8 cellular contexts compared by ENCODE assay signal in the genomic region with DNA sequence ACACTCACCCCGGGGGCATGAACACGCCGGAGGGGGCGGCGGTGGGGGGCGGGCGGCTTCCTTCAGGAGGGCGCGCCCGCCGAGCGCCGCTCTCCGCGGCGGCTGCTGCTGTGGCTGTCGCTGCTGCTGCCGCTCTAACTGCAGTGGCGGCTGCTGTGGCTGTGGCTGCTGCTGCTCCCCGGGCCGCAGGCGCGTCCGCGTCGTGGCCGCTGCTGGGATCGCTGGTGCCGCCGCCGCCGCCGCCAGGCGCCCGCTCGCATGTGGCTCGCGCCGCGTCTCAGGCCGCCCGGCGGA. TPM values are rescaled to one million over a fixed set of nuclear protein-coding genes. Genes with fewer than 3 reads are reported as not detected.
DNase-seq lines count a peak whose midpoint lies in the region; ATAC-seq and TF ChIP-seq lines count a peak whose summit lies in the region.

A gene with protein sequence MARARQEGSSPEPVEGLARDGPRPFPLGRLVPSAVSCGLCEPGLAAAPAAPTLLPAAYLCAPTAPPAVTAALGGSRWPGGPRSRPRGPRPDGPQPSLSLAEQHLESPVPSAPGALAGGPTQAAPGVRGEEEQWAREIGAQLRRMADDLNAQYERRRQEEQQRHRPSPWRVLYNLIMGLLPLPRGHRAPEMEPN (minus strand): TSS at position 279 of the 294 bp plus-strand sequence. CDS start 2,768 bp downstream, outside the sequence.

- H3K4me3 ChIP-seq in DOHH2 (ENCODE audit: low read length) (peak within 1 kb of the TSS; percentile 81), OCI-LY3 (ENCODE audit: low read length) (peak within 1 kb of the TSS; percentile 96), osteoblast (ENCODE audit: insufficient read depth, low read length) (peak within 1 kb of the TSS; percentile 88)

- H3K9me3 ChIP-seq in DOHH2 (ENCODE audit: control insufficient read depth, insufficient read depth, low read length), result no peaks in the 10 kb centered on the region
- H3K9me3 ChIP-seq in OCI-LY3 (ENCODE audit: insufficient read depth, low read length), result no peaks in the 10 kb centered on the region
- no peaks in the 10 kb centered on the region for H3K9me3 ChIP-seq in osteoblast (ENCODE audit: low read depth, low read length)

- H3K27ac ChIP-seq in DOHH2 (ENCODE audit: low read depth, low read length) (peak within 1 kb of the TSS; percentile 95), OCI-LY3 (ENCODE audit: low read length) (peak within 1 kb of the TSS; percentile 88), osteoblast (ENCODE audit: low read depth, low read length) (peak within 1 kb of the TSS; percentile 73)

- no peaks in the 10 kb centered on the region for H3K9me3 Mint-ChIP-seq in endothelial cell (ENCODE audit: unreplicated experiment)

- no peaks in the 10 kb centered on the region for H3K9me2 ChIP-seq in DOHH2 (replicated peaks; ENCODE audit: control insufficient read depth, low read length)

- peaks cover 7% of the 10 kb centered on the region for H3K27me3 ChIP-seq in DOHH2 (ENCODE audit: control insufficient read depth, low read length)
- 0 out of 2 replicates have a peak, but pooled peaks cover under 1% of the 10 kb centered on the region for H3K27me3 ChIP-seq in OCI-LY3 (ENCODE audit: low read depth, low read length)
- no peaks in the 10 kb centered on the region for H3K27me3 ChIP-seq in osteoblast (ENCODE audit: insufficient read depth, low read length)

- peak within 1 kb of the TSS; percentile 68 for H2AFZ ChIP-seq in OCI-LY3 (ENCODE audit: low read depth, low read length)
- peak within 1 kb of the TSS; percentile 33 for H2AFZ ChIP-seq in osteoblast (ENCODE audit: low read length)

- H3K4me2 ChIP-seq in DOHH2 (ENCODE audit: low read length) (peak within 1 kb of the TSS; percentile 99), OCI-LY3 (ENCODE audit: low read length) (peak within 1 kb of the TSS; percentile 94), osteoblast (ENCODE audit: insufficient read depth, low read length) (peak within 1 kb of the TSS; percentile 96)

- 0 out of 2 replicates have a peak, but pooled peaks cover 3% of the 10 kb centered on the region for H3K36me3 ChIP-seq in DOHH2 (ENCODE audit: control insufficient read depth, low read length)
- H3K36me3 ChIP-seq in OCI-LY3 (replicated peaks; ENCODE audit: low read depth, low read length), result no peaks in the 10 kb centered on the region
- H3K36me3 ChIP-seq in osteoblast (ENCODE audit: insufficient read depth, low read length), result no peaks in the 10 kb centered on the region

- peaks cover 7% of the 10 kb centered on the region for H3K36me3 Mint-ChIP-seq in endothelial cell (ENCODE audit: low read depth, unreplicated experiment)

- peak within 1 kb of the TSS; percentile 93 for H3K27ac Mint-ChIP-seq in endothelial cell (ENCODE audit: unreplicated experiment)

- no peak for DNase-seq in endothelial cell (ENCODE audit: low spot score)
- no peak for DNase-seq in osteoblast (ENCODE audit: insufficient read length, low spot score, missing footprints)
- no peak for DNase-seq in KBM-7
- no peak for DNase-seq in OCI-M1 (lab: John Stamatoyannopoulos, UW)
- DNase-seq in NCI-H1105 (lab: John Stamatoyannopoulos, UW), result no peak

- peak within 1 kb of the TSS; percentile 90 for H3K4me3 Mint-ChIP-seq in endothelial cell (ENCODE audit: unreplicated experiment)

- H4K20me1 ChIP-seq in DOHH2 (ENCODE audit: control insufficient read depth, insufficient read depth, low read depth, low read length), result no peaks in the 10 kb centered on the region
- peaks cover 13% of the 10 kb centered on the region for H4K20me1 ChIP-seq in OCI-LY3 (ENCODE audit: insufficient read depth, low read length)
- H4K20me1 ChIP-seq in osteoblast (ENCODE audit: insufficient read depth, low read length), result peaks cover 16% of the 10 kb centered on the region

- H3F3A ChIP-seq in DOHH2 (ENCODE audit: control insufficient read depth, insufficient read depth), result peaks cover 26% of the 10 kb centered on the region

- no peak for TF ChIP-seq CTCF in DOHH2 (IDR thresholded peaks at IDR 0.05; ENCODE audit: low read depth, low read length, poor library complexity, severe bottlenecking)
- TF ChIP-seq CTCF in OCI-LY3 (IDR thresholded peaks at IDR 0.05; ENCODE audit: low read depth, low read length), result no peak
- TF ChIP-seq CTCF in endothelial cell (IDR thresholded peaks at IDR 0.05; ENCODE audit: unreplicated experiment), result no peak
- no peak for TF ChIP-seq CTCF in osteoblast (IDR thresholded peaks at IDR 0.05; ENCODE audit: extremely low read depth, low read depth, low read length)

- H3K9ac ChIP-seq in OCI-LY3 (ENCODE audit: low read length), result peak within 1 kb of the TSS; percentile 92

- in situ Hi-C loops in KBM-7 (cut with MboI; ENCODE audit: low pct_unique_long_range_greater_than_20kb, low sequenced_read_pairs), result no loop called here

- peaks cover 16% of the 10 kb centered on the region for H3K27me3 Mint-ChIP-seq in endothelial cell (ENCODE audit: unreplicated experiment)

- H3K79me2 ChIP-seq in DOHH2 (ENCODE audit: control insufficient read depth, low read length) (peaks cover 5% of the 10 kb centered on the region; the same call in 1 of the 2 replicates), OCI-LY3 (ENCODE audit: low read length) (peaks cover 30% of the 10 kb centered on the region), osteoblast (ENCODE audit: insufficient read depth, low read length) (peaks cover 37% of the 10 kb centered on the region)

- peaks cover 15% of the 10 kb centered on the region for H3K4me1 Mint-ChIP-seq in endothelial cell (ENCODE audit: unreplicated experiment)

- H3K4me1 ChIP-seq in DOHH2 (ENCODE audit: control insufficient read depth, low read length), result peaks cover 57% of the 10 kb centered on the region
- peaks cover 42% of the 10 kb centered on the region for H3K4me1 ChIP-seq in OCI-LY3 (ENCODE audit: low read length)
- H3K4me1 ChIP-seq in osteoblast (ENCODE audit: insufficient read depth, low read length), result peaks cover 49% of the 10 kb centered on the region

- ATAC-seq in HG02623 (IDR thresholded peaks at IDR 0.05; ENCODE audit: unreplicated experiment), result no peak

RNA-seq across cellular contexts. Expression of the gene that starts here (rescaled TPM):
- 18.6 TPM for total RNA-seq in endothelial cell (ENCODE audit: unreplicated experiment)
- total RNA-seq in osteoblast, result 26.8 and 28.2 TPM in 2 replicates
